26 cellular contexts compared by ENCODE assay signal in genomic region chr20:64070244-64070993, GRCh38. TPM values are rescaled to one million over a fixed set of nuclear protein-coding genes. Genes with fewer than 3 reads are reported as not detected.
"Had no signal": no experiment of that assay in that cellular context is flagged by ENCODE, and none has a peak within 500 bp of the region (broad histone marks: within the 10 kb centered on the region; RNA-seq: fewer than 3 reads in every experiment).

No MANE protein-coding gene starts in this region.

- DNase-seq: activated CD4-positive, alpha-beta T cell treated with anti-CD3 and anti-CD28 coated beads for 4 hours; activated CD8-positive, alpha-beta memory T cell treated with anti-CD3 and anti-CD28 coated beads, Interleukin-2, amount 50 U/mL, for 48 hours; activated gamma-delta T cell; activated naive CD4-positive, alpha-beta T cell treated with anti-CD3 and anti-CD28 coated beads, Interleukin-2, amount 50 U/mL, for 16 hours; activated T-cell treated with anti-CD3 and anti-CD28 coated beads, Interleukin-2, amount 50 U/mL, for 24 hours; amygdala; effector CD8-positive, alpha-beta T cell; esophagus squamous epithelium; foreskin melanocyte; heart right ventricle; midbrain; naive thymus-derived CD4-positive, alpha-beta T cell; occipital lobe; T-helper 9 cell had no signal

- FAIRE-seq: endometrium, TTC549 had no signal

- H3K36me3 ChIP-seq: breast epithelium had no signal

- H3K27me3 ChIP-seq: breast epithelium, esophagus squamous epithelium, heart right ventricle, right atrium auricular region, spleen, vagina had no signal

- H3K4me1 ChIP-seq: breast epithelium had no signal

- H3K9me3 ChIP-seq: breast epithelium, esophagus squamous epithelium, heart right ventricle, right atrium auricular region, spleen, vagina had no signal

- H3K27ac ChIP-seq: breast epithelium, epithelial cell of prostate, esophagus squamous epithelium, heart right ventricle, right atrium auricular region, vagina, VCaP had no signal

- H3K4me3 ChIP-seq: breast epithelium, esophagus squamous epithelium, heart right ventricle, right atrium auricular region, spleen, vagina had no signal

- ATAC-seq: activated naive CD8-positive, alpha-beta T cell treated with anti-CD3 and anti-CD28 coated beads, Interleukin-2, amount 50 U/mL, for 24 hours; naive thymus-derived CD4-positive, alpha-beta T cell had no signal

RNA-seq across cellular contexts. Expression of gene LKAAEAR1, which starts 13.8 kb away (rescaled TPM):
- total RNA-seq: esophagus squamous epithelium, heart right ventricle, kidney epithelial cell, pulmonary artery endothelial cell, right atrium auricular region, subcutaneous adipose tissue, vagina had no signal

RNA-seq across cellular contexts. Expression of gene SOX18, which starts 21.0 kb away (rescaled TPM):
- polyA plus RNA-seq: naive thymus-derived CD4-positive, alpha-beta T cell had no signal
